Comparison of ENCODE assay signal across 12 cellular contexts in genomic region chr13:75226755-75227435, GRCh38.
A peak's percentile ranks its signal among the peaks of the same experiment; 100 is the strongest.
DNase-seq lines count a peak whose midpoint lies in the region; ATAC-seq and TF ChIP-seq lines count a peak whose summit lies in the region.
"Had no signal": no experiment of that assay in that cellular context is flagged by ENCODE, and none has a peak within 500 bp of the region (broad histone marks: within the 10 kb centered on the region; RNA-seq: fewer than 3 reads in every experiment).

No MANE protein-coding gene starts in this region.

- H3K9me3 Mint-ChIP-seq in mesothelial cell of epicardium = peaks cover 4% of the 10 kb centered on the region
- H3K9me3 Mint-ChIP-seq: activated naive CD4-positive, alpha-beta T cell treated with anti-CD3 and anti-CD28 coated beads, Interleukin-2, amount 10 ng/mL, durations not matched to agents 7 days and 5 days had no signal

- ATAC-seq in activated CD4-positive, CD25-positive, alpha-beta regulatory T cell treated with anti-CD3 and anti-CD28 coated beads, Interleukin-2, amount 50 U/mL, for 24 hours = peak; percentile 80 to 81
- peak; percentile 83 for ATAC-seq in stimulated activated naive CD8-positive, alpha-beta T cell treated with anti-CD3 and anti-CD28 coated beads, Interleukin-15, Interleukin-2, amounts not matched to agents 100 U/mL and 50 U/mL, for 24 hours

- no peaks in the 10 kb centered on the region for H3K36me3 Mint-ChIP-seq in mesothelial cell of epicardium
- H3K36me3 Mint-ChIP-seq: activated naive CD4-positive, alpha-beta T cell treated with anti-CD3 and anti-CD28 coated beads, Interleukin-2, amount 10 ng/mL, durations not matched to agents 7 days and 5 days had no signal

- no peak for DNase-seq in activated CD4-positive, CD25-positive, alpha-beta regulatory T cell (lab: John Stamatoyannopoulos, UW)
- peak; percentile 32 for DNase-seq in RKO (ENCODE audit: low spot score)
- peak; percentile 98 for DNase-seq in fibroblast of peridontal ligament (ENCODE audit: extremely low read depth)
- DNase-seq in stimulated activated naive CD8-positive, alpha-beta T cell treated with anti-CD3 and anti-CD28 coated beads, Interleukin-15, Interleukin-2, amounts not matched to agents 100 U/mL and 50 U/mL, for 24 hours = no peak
- DNase-seq in stimulated activated CD4-positive, alpha-beta T cell treated with anti-CD3 and anti-CD28 coated beads, Interleukin-15, amount 100 ng/mL, for 24 hours = no peak
- DNase-seq in mesothelial cell of epicardium (ENCODE audit: low spot score in 2 of 2, unreplicated experiment in 2 of 2) = no peak
- DNase-seq in NCI-H1694 treated with DMSO at 0.1 percent for 48 hours (lab: John Stamatoyannopoulos, UW) = no peak
- DNase-seq: activated naive CD4-positive, alpha-beta T cell treated with anti-CD3 and anti-CD28 coated beads, Interleukin-2, amount 10 ng/mL, durations not matched to agents 7 days and 5 days; BE2C; NCI-H345; tibial artery had no signal

- H3K27me3 Mint-ChIP-seq in mesothelial cell of epicardium (ENCODE audit: low read depth) = peaks cover 5% of the 10 kb centered on the region

- no peak for TF ChIP-seq CTCF in mesothelial cell of epicardium (IDR thresholded peaks at IDR 0.05; ENCODE audit: unreplicated experiment)

- no peak overlapping the region for H3K27ac Mint-ChIP-seq in mesothelial cell of epicardium
- H3K27ac Mint-ChIP-seq: activated naive CD4-positive, alpha-beta T cell treated with anti-CD3 and anti-CD28 coated beads, Interleukin-2, amount 10 ng/mL, durations not matched to agents 7 days and 5 days had no signal

- H3K4me3 Mint-ChIP-seq in mesothelial cell of epicardium = no peak overlapping the region
- H3K4me3 Mint-ChIP-seq: activated naive CD4-positive, alpha-beta T cell treated with anti-CD3 and anti-CD28 coated beads, Interleukin-2, amount 10 ng/mL, durations not matched to agents 7 days and 5 days had no signal

- H3K4me1 Mint-ChIP-seq in mesothelial cell of epicardium = no peaks in the 10 kb centered on the region
- H3K4me1 Mint-ChIP-seq: activated naive CD4-positive, alpha-beta T cell treated with anti-CD3 and anti-CD28 coated beads, Interleukin-2, amount 10 ng/mL, durations not matched to agents 7 days and 5 days had no signal

Comparison
In these comparisons a context has a peak if more than half of its experiments do, and no peak if none do; other contexts are left out.
1. DNase-seq: peak in RKO (single experiment) and fibroblast of peridontal ligament (single experiment); none in activated CD4-positive, CD25-positive, alpha-beta regulatory T cell (0 of 4), stimulated activated naive CD8-positive, alpha-beta T cell treated with anti-CD3 and anti-CD28 coated beads, Interleukin-15, Interleukin-2, amounts not matched to agents 100 U/mL and 50 U/mL, for 24 hours (single experiment), stimulated activated CD4-positive, alpha-beta T cell treated with anti-CD3 and anti-CD28 coated beads, Interleukin-15, amount 100 ng/mL, for 24 hours (single experiment), mesothelial cell of epicardium (0 of 2) and NCI-H1694 treated with DMSO at 0.1 percent for 48 hours (single experiment).